Comparison of ENCODE assay signal across 25 cellular contexts in the genomic region with DNA sequence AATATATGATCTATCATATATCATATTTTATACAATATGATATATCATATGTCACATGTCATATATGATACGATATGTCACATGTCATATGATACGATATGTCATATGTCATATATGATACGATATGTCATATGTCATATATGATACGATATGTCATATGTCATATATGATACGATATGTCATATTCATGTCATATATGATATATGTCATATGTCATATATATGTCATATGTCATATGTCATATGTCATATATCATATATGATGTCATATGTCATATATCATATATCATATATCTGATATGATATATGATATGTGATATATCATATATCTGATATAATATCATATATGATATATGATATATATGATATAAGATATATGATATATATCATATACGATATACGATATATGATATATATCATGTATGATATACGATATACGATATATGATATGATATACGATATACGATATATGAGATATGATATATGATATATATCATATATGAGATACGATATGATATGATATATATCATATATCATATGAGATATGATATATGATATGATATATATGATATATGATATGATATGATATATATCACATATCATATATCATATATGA.
DNase-seq lines count a peak whose midpoint lies in the region; ATAC-seq, FAIRE-seq and TF ChIP-seq lines count a peak whose summit lies in the region.
"Had no signal": no experiment of that assay in that cellular context is flagged by ENCODE, and none has a peak within 500 bp of the region (broad histone marks: within the 10 kb centered on the region; RNA-seq: fewer than 3 reads in every experiment).

No MANE protein-coding gene starts in this region.

- no TSS peak for BruUV-seq in GM12878 (replicated peaks; lab: Mats Ljungman, UMichigan)

- H3K4me3 ChIP-seq in A549 (no peak overlapping the region), GM12878 (no peak overlapping the region)
- H3K4me3 ChIP-seq: BLaER1 treated with 17β-estradiol and CSF1 and Interleukin-3, amounts not matched to agents 10 nM and 100 nM; GM23248 had no signal

- TF ChIP-seq CTCF in A549 (IDR thresholded peaks at IDR 0.05) (no peak), GM12878 (IDR thresholded peaks at IDR 0.05 in 2 of 3, conservative IDR thresholded peaks at IDR 0.05 in 1 of 3; ENCODE audit: control insufficient read depth in 2 of 3, extremely low read depth in 1 of 3, insufficient read depth in 1 of 3, low read depth in 3 of 3, low read length in 3 of 3) (no peak)

- H3K4me2 ChIP-seq in A549 (no peak overlapping the region), GM12878 (ENCODE audit: control insufficient read depth, insufficient read depth) (no peak overlapping the region)

- no peaks in the 10 kb centered on the region for H3K27me3 ChIP-seq in GM12878 (replicated peaks in 1 of 2; ENCODE audit: control insufficient read depth in 2 of 2, insufficient read depth in 2 of 2, low read length in 1 of 2)
- H3K27me3 ChIP-seq: BE2C had no signal

- WGBS in A549 (ENCODE audit: missing lambda C conversion rate), result 46% methylated on average over 12 of the region's 12 CpGs
- 82% methylated on average over 12 of the region's 12 CpGs for WGBS in GM12878 (ENCODE audit: insufficient coverage, insufficient replicate concordance, low lambda C conversion rate, missing lambda C conversion rate)

- TF ChIP-seq POLR2A in A549 (IDR thresholded peaks at IDR 0.05; ENCODE audit: low read length) (no peak), GM12878 (IDR thresholded peaks at IDR 0.05; ENCODE audit: low read depth, low read length) (no peak)

- TF ChIP-seq RAD21 in A549 (conservative IDR thresholded peaks at IDR 0.05 in 1 of 2, IDR thresholded peaks at IDR 0.05 in 1 of 2) (no peak), GM12878 (IDR thresholded peaks at IDR 0.05; ENCODE audit: insufficient read depth, low read depth, low read length) (no peak)

- no peak overlapping the region for H2AFZ ChIP-seq in GM12878 (ENCODE audit: control insufficient read depth, low read depth, low read length)
- H2AFZ ChIP-seq: GM23248 had no signal

- in situ Hi-C loops in GM12878 (cut with MboI), result no loop called here

- TF ChIP-seq EP300 in A549 (IDR thresholded peaks at IDR 0.05), result no peak
- TF ChIP-seq EP300 in GM12878 (IDR thresholded peaks at IDR 0.05; ENCODE audit: borderline replicate concordance in 1 of 2, control insufficient read depth in 1 of 2, low read depth in 2 of 2, low read length in 2 of 2), result no peak

- ATAC-seq in A549 (no peak), GM12878 (no peak)

- POLR2A ChIA-PET in A549 (lab: Yijun Ruan, JAX), result no interaction called here
- POLR2A ChIA-PET in HEK293T (lab: Yijun Ruan, JAX), result no interaction called here
- POLR2A ChIA-PET in GM12878 (lab: Charles Lee), result no interaction called here

- RAD21 ChIA-PET in GM12878 (lab: Charles Lee; ENCODE audit: unreplicated experiment), result no interaction called here

- no peak for DNase-seq in A549 (ENCODE audit: low read depth in 1 of 2, low spot score in 1 of 2)
- DNase-seq in HEK293T (ENCODE audit: extremely low spot score), result no peak
- no peak for DNase-seq in GM12878 (ENCODE audit: low read depth, low spot score)
- no peak for DNase-seq in NCI-H1694 treated with DMSO at 0.1 percent for 48 hours (lab: John Stamatoyannopoulos, UW)
- DNase-seq in medulla oblongata (ENCODE audit: extremely low spot score), result no peak
- no peak for DNase-seq in RKO (ENCODE audit: low spot score)
- DNase-seq: ACHN; AML-193; BE2C; CD4-positive, alpha-beta T cell; CD8-positive, alpha-beta memory T cell; DMS 273 treated with DMSO at 0.1 percent for 48 hours; DMS79; EL; GDM1; GM23248; H7; HCEC 1CT; HFFc6 had no signal

- no peaks in the 10 kb centered on the region for H3K79me2 ChIP-seq in GM12878 (ENCODE audit: control insufficient read depth, insufficient read depth, low read length)

- intact Hi-C loops in GM12878 (cut with micrococcal nuclease; ENCODE audit: unreplicated experiment), result no loop called here

- no peaks in the 10 kb centered on the region for H4K20me1 ChIP-seq in GM12878 (ENCODE audit: control insufficient read depth, insufficient read depth)
- H4K20me1 ChIP-seq: BLaER1 treated with 17β-estradiol and CSF1 and Interleukin-3, amounts not matched to agents 10 nM and 100 nM had no signal

- no peaks in the 10 kb centered on the region for H3K4me1 ChIP-seq in A549
- H3K4me1 ChIP-seq in GM12878 (ENCODE audit: control insufficient read depth, insufficient read depth, low read length), result no peaks in the 10 kb centered on the region
- H3K4me1 ChIP-seq: BE2C had no signal

- H3K27ac ChIP-seq in A549, result no peak overlapping the region
- no peak overlapping the region for H3K27ac ChIP-seq in GM12878 (ENCODE audit: control insufficient read depth, insufficient read depth)
- H3K27ac ChIP-seq: 22Rv1, GM23248 had no signal

- no peak overlapping the region for H3K9ac ChIP-seq in GM12878 (ENCODE audit: control insufficient read depth, insufficient read depth, low read length)
- H3K9ac ChIP-seq: BLaER1 treated with 17β-estradiol and CSF1 and Interleukin-3, amounts not matched to agents 10 nM and 100 nM; GM23248 had no signal

- FAIRE-seq in A549 (lab: Jason Lieb, UNC), result peak; percentile 7
- no peak for FAIRE-seq in GM12878 (lab: Jason Lieb, UNC)
- peak; percentile 96 for FAIRE-seq in islet of Langerhans (lab: Jason Lieb, UNC)
- FAIRE-seq: D721Med, GM12891, H1 had no signal

- CTCF ChIA-PET in A549 (lab: Yijun Ruan, JAX), result no interaction called here
- CTCF ChIA-PET in HEK293T (lab: Yijun Ruan, JAX), result no interaction called here
- CTCF ChIA-PET in GM12878 (lab: Yijun Ruan, JAX), result interaction anchor here (2.0 kb wide), 1 partner anchor 85 kb away, joined by 5 read pairs; no protein-coding TSS in a partner anchor

- no peaks in the 10 kb centered on the region for H3K9me3 ChIP-seq in A549
- peaks cover 5% of the 10 kb centered on the region for H3K9me3 ChIP-seq in GM12878 (replicated peaks; ENCODE audit: control insufficient read depth, insufficient read depth, low read length)
- H3K9me3 ChIP-seq: BE2C had no signal

- H3K36me3 ChIP-seq in GM12878 (ENCODE audit: control insufficient read depth in 2 of 2, insufficient read depth in 2 of 2, low read length in 1 of 2), result no peaks in the 10 kb centered on the region
- H3K36me3 ChIP-seq: BE2C; BLaER1 treated with 17β-estradiol and CSF1 and Interleukin-3, amounts not matched to agents 10 nM and 100 nM had no signal

- SMC1A ChIA-PET in GM12878 (lab: Charles Lee; ENCODE audit: uncharacterized antibody, unreplicated experiment), result no interaction called here

TF ChIP-seq in A549, 52 proteins besides CTCF, POLR2A, EP300 and RAD21:
- no peak for TF ChIP-seq CHD2 (IDR thresholded peaks at IDR 0.05; ENCODE audit: low read length, partially characterized antibody)
- no peak for TF ChIP-seq RARB (CRISPR knock-in tag; IDR thresholded peaks at IDR 0.05)
- no peak for TF ChIP-seq EHF (CRISPR knock-in tag; IDR thresholded peaks at IDR 0.05)
- no peak for TF ChIP-seq TP53 (CRISPR knock-in tag; IDR thresholded peaks at IDR 0.05)
- no peak for TF ChIP-seq SMC3 (IDR thresholded peaks at IDR 0.05)
- no peak for TF ChIP-seq EHMT2 (IDR thresholded peaks at IDR 0.05; ENCODE audit: low read depth)
- TF ChIP-seq POLR2AphosphoS2 (conservative IDR thresholded peaks at IDR 0.05; ENCODE audit: low read length), result no peak
- TF ChIP-seq, protein P1, sequence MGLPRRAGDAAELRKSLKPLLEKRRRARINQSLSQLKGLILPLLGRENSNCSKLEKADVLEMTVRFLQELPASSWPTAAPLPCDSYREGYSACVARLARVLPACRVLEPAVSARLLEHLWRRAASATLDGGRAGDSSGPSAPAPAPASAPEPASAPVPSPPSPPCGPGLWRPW (IDR thresholded peaks at IDR 0.05), result no peak
- no peak for TF ChIP-seq HOXB13 (CRISPR knock-in tag; IDR thresholded peaks at IDR 0.05; ENCODE audit: low read depth)
- no peak for TF ChIP-seq MAFK (IDR thresholded peaks at IDR 0.05; ENCODE audit: partially characterized antibody)
TF ChIP-seq in A549: peak in this region for 0.

TF ChIP-seq in HEK293T, 16 proteins besides CTCF, POLR2A, EP300 and RAD21:
- TF ChIP-seq ARNT (IDR thresholded peaks at IDR 0.05) (no peak), L3MBTL2 (conservative IDR thresholded peaks at IDR 0.05) (no peak), ZNF384 (IDR thresholded peaks at IDR 0.05) (no peak)
- TF ChIP-seq, protein P2, sequence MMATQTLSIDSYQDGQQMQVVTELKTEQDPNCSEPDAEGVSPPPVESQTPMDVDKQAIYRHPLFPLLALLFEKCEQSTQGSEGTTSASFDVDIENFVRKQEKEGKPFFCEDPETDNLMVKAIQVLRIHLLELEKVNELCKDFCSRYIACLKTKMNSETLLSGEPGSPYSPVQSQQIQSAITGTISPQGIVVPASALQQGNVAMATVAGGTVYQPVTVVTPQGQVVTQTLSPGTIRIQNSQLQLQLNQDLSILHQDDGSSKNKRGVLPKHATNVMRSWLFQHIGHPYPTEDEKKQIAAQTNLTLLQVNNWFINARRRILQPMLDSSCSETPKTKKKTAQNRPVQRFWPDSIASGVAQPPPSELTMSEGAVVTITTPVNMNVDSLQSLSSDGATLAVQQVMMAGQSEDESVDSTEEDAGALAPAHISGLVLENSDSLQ (IDR thresholded peaks at IDR 0.05), result peak; percentile 90

TF ChIP-seq in GM12878, 131 proteins besides CTCF, POLR2A, EP300 and RAD21:
- TF ChIP-seq ZBED1 (IDR thresholded peaks at IDR 0.05; ENCODE audit: borderline replicate concordance) (peak; percentile 86; the same call in 1 of the 2 replicates), ASH2L (IDR thresholded peaks at IDR 0.05; ENCODE audit: borderline replicate concordance, low read depth) (no peak)
